In the genomic region with DNA sequence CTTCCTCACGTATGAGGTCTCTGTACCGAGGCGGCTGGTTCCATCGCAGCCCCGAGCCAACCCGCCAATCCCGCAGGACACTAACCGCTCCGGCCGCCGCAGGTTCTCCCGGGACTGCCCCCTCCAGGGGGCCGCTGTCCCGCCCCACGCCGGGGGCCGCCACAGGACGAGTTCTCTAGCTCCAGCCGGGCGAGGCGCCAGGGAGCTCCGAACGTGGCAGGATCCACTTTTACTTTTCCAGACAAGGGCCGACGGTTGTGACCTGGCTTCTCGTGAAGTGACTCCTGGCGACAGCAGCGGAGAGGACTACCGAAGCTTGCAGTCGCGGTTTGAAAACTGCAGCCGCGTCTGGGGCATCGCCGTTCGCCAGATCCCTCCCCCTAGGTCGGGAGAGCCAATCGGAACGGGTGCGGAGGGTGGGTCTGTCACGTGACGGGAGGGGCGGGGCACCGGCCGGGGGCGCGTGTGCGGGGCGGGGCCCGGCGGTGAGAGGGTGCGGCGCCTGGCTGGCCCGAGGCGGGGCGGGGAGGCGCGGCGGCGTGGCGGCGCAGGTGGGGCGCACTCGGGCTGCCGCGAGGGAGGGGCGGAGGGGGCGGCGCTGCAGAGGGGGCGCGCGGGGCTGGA, we compare ENCODE assay signal across 1 cellular context.
TF ChIP-seq lines count a peak whose summit lies in the region.

A gene (minus strand): TSS at position 331 of the 624 bp plus-strand sequence. CDS start 8,195 bp downstream, outside the sequence.

TF ChIP-seq in GM12878, 131 proteins besides CTCF, POLR2A, EP300 and RAD21 (continued from another document):
- TF ChIP-seq SMAD5 (IDR thresholded peaks at IDR 0.05; ENCODE audit: low read depth): peak; percentile 97
- TF ChIP-seq TAF1 (IDR thresholded peaks at IDR 0.05; ENCODE audit: borderline replicate concordance, low read depth, low read length): peak; percentile 100
- peak; percentile 79 to 91 for TF ChIP-seq BHLHE40 (IDR thresholded peaks at IDR 0.05; ENCODE audit: borderline replicate concordance in 1 of 2, low read depth in 2 of 2, low read length in 1 of 2)
- peak; percentile 67; the same call in 1 of the 2 replicates for TF ChIP-seq HDGF (IDR thresholded peaks at IDR 0.05)
- no peak for TF ChIP-seq NRF1 (conservative IDR thresholded peaks at IDR 0.05; ENCODE audit: low read depth, low read length)
- TF ChIP-seq EGR1 (IDR thresholded peaks at IDR 0.05; ENCODE audit: borderline replicate concordance in 1 of 2, low read depth in 2 of 2, low read length in 2 of 2): peak in 1 of 2 experiments; percentile 33; a peak in 1 of 3 replicates
